8 cellular contexts compared by ENCODE assay signal in genomic region chr7:100706672-100707311, GRCh38. TPM values are rescaled to one million over a fixed set of nuclear protein-coding genes. Genes with fewer than 3 reads are reported as not detected.
DNase-seq lines count a peak whose midpoint lies in the region; ATAC-seq and TF ChIP-seq lines count a peak whose summit lies in the region.

No MANE protein-coding gene starts in this region.

- H3K36me3 ChIP-seq in ascending aorta: no peaks in the 10 kb centered on the region
- H3K36me3 ChIP-seq in left lung: no peaks in the 10 kb centered on the region
- H3K36me3 ChIP-seq in tibial artery: no peaks in the 10 kb centered on the region

- peaks cover 21% of the 10 kb centered on the region for H3K36me3 Mint-ChIP-seq in activated CD4-positive, alpha-beta T cell treated with anti-CD3 and anti-CD28 coated beads, Interleukin-2, amount 10 ng/mL, durations not matched to agents 24 days and 14 days (ENCODE audit: low read depth)

- H3K27me3 ChIP-seq in ascending aorta: no peaks in the 10 kb centered on the region
- H3K27me3 ChIP-seq in left lung: no peaks in the 10 kb centered on the region
- no peaks in the 10 kb centered on the region for H3K27me3 ChIP-seq in tibial artery

- ATAC-seq in left lung (no peak), GM21529 (IDR thresholded peaks at IDR 0.05; ENCODE audit: unreplicated experiment) (no peak)

- peak overlapping the region; percentile 89 to 99 for H3K4me3 ChIP-seq in ascending aorta
- H3K4me3 ChIP-seq in left lung: peak overlapping the region; percentile 64 to 86
- peak overlapping the region; percentile 63 to 77 for H3K4me3 ChIP-seq in tibial artery

- no peaks in the 10 kb centered on the region for H3K27me3 Mint-ChIP-seq in activated CD4-positive, alpha-beta T cell treated with anti-CD3 and anti-CD28 coated beads, Interleukin-2, amount 10 ng/mL, durations not matched to agents 24 days and 14 days

- H3K4me1 ChIP-seq in ascending aorta (peaks cover 7 to 10% of the 10 kb centered on the region in 2 donors), left lung (peaks cover 9 to 19% of the 10 kb centered on the region in 2 donors), tibial artery (peaks cover 0 to 21% (median 19%) of the 10 kb centered on the region in 4 donors)

- H3K4me1 Mint-ChIP-seq in activated CD4-positive, alpha-beta T cell treated with anti-CD3 and anti-CD28 coated beads, Interleukin-2, amount 10 ng/mL, durations not matched to agents 24 days and 14 days: peaks cover 13% of the 10 kb centered on the region

- H3K27ac ChIP-seq in ascending aorta (no peak overlapping the region), left lung (peak overlapping the region in 1 of 2 donors; percentile 91), tibial artery (peak overlapping the region; percentile 90 to 96)

- H3K27ac Mint-ChIP-seq in activated CD4-positive, alpha-beta T cell treated with anti-CD3 and anti-CD28 coated beads, Interleukin-2, amount 10 ng/mL, durations not matched to agents 24 days and 14 days: peak overlapping the region; percentile 98

- H3K9me3 ChIP-seq in ascending aorta (no peaks in the 10 kb centered on the region), left lung (no peaks in the 10 kb centered on the region), tibial artery (no peaks in the 10 kb centered on the region)

- intact Hi-C loops in activated CD4-positive, alpha-beta T cell treated with anti-CD3 and anti-CD28 coated beads, Interleukin-2, amount 10 ng/mL, durations not matched to agents 24 days and 14 days (cut with micrococcal nuclease): loop anchor here (1.0 to 5.0 kb wide), 3 partner anchors 33 to 120 kb away; partner anchors contain the start of genes FBXO24, GNB2, LRCH4 and MOSPD3
- intact Hi-C loops in ascending aorta (cut with DNase I) (loop anchor here (1.0 to 10.0 kb wide), 4 partner anchors 120 to 538 kb away; partner anchors contain the start of genes FBXO24, FIS1 and LRCH4), left lung (cut with DNase I) (loop anchor here in 1 of 2 donors (10.0 kb wide), 1 partner anchor 148 kb away; the partner anchor contains the start of gene SLC12A9), tibial artery (cut with DNase I; ENCODE audit: low total_unique reads) (loop anchor here (5.0 kb wide), 1 partner anchor 146 kb away; the partner anchor contains the start of gene SLC12A9)

- TF ChIP-seq CTCF in ascending aorta (IDR thresholded peaks at IDR 0.05) (no peak), left lung (IDR thresholded peaks at IDR 0.05) (no peak), tibial artery (IDR thresholded peaks at IDR 0.05) (no peak)

- H3K4me3 Mint-ChIP-seq in activated CD4-positive, alpha-beta T cell treated with anti-CD3 and anti-CD28 coated beads, Interleukin-2, amount 10 ng/mL, durations not matched to agents 24 days and 14 days: peak overlapping the region; percentile 99

- H3K9me3 Mint-ChIP-seq in activated CD4-positive, alpha-beta T cell treated with anti-CD3 and anti-CD28 coated beads, Interleukin-2, amount 10 ng/mL, durations not matched to agents 24 days and 14 days: no peaks in the 10 kb centered on the region

- DNase-seq in activated CD4-positive, alpha-beta T cell treated with anti-CD3 and anti-CD28 coated beads, Interleukin-2, amount 10 ng/mL, durations not matched to agents 24 days and 14 days: no peak
- DNase-seq in activated CD4-positive, alpha-beta T cell treated with anti-CD3 and anti-CD28 coated beads, Interleukin-2, amount 50 U/mL, for 4 hours: no peak
- no peak for DNase-seq in ascending aorta (ENCODE audit: low spot score in 2 of 2)
- DNase-seq in left lung: peak in 1 of 2 donors; percentile 78
- no peak for DNase-seq in tibial artery
- DNase-seq in putamen (ENCODE audit: low spot score): no peak
- DNase-seq in HuH-7 (ENCODE audit: low spot score): no peak

RNA-seq across cellular contexts. Expression of gene POP7, which starts 0.9 kb away (rescaled TPM):
- 77.3 and 77.7 TPM in 2 replicates for total RNA-seq in activated CD4-positive, alpha-beta T cell treated with anti-CD3 and anti-CD28 coated beads, Interleukin-2, amount 10 ng/mL, durations not matched to agents 24 days and 14 days
- total RNA-seq in ascending aorta (44.0 TPM), left lung (10 to 100 TPM; 22.4 to 29.7 TPM)

RNA-seq across cellular contexts. Expression of gene GIGYF1, which starts 12.7 kb away (rescaled TPM):
- total RNA-seq in activated CD4-positive, alpha-beta T cell treated with anti-CD3 and anti-CD28 coated beads, Interleukin-2, amount 10 ng/mL, durations not matched to agents 24 days and 14 days: 48.8 and 52.2 TPM in 2 replicates
- total RNA-seq in ascending aorta: 31.1 TPM
- total RNA-seq in left lung: 10 to 100 TPM; 28.3 to 33.0 TPM

RNA-seq across cellular contexts. Expression of gene EPO, which starts 13.5 kb away (rescaled TPM):
- 0.40 TPM in 1 of 2 replicates, not detected in the other for total RNA-seq in activated CD4-positive, alpha-beta T cell treated with anti-CD3 and anti-CD28 coated beads, Interleukin-2, amount 10 ng/mL, durations not matched to agents 24 days and 14 days
- total RNA-seq in ascending aorta (not detected), left lung (not detected)

RNA-seq across cellular contexts. Expression of gene ZAN, which starts 26.6 kb away (rescaled TPM):
- not detected in 2 replicates for total RNA-seq in activated CD4-positive, alpha-beta T cell treated with anti-CD3 and anti-CD28 coated beads, Interleukin-2, amount 10 ng/mL, durations not matched to agents 24 days and 14 days
- total RNA-seq in ascending aorta (not detected), left lung (not detected)

RNA-seq across cellular contexts. Expression of gene GNB2, which starts 33.3 kb away (rescaled TPM):
- 205 and 211 TPM in 2 replicates for total RNA-seq in activated CD4-positive, alpha-beta T cell treated with anti-CD3 and anti-CD28 coated beads, Interleukin-2, amount 10 ng/mL, durations not matched to agents 24 days and 14 days
- total RNA-seq in ascending aorta (500 TPM), left lung (100 to 1,000 TPM; 214 to 273 TPM)

Comparison
In these comparisons a context has a peak if more than half of its experiments do, and no peak if none do; other contexts are left out.
1. H3K27ac ChIP-seq: peak in tibial artery (2 of 2); none in ascending aorta (0 of 2).
2. Peak in every context shown above with its lines, with median percentiles within 50 percentile points of each other: H3K4me3 ChIP-seq.